In the genomic region with DNA sequence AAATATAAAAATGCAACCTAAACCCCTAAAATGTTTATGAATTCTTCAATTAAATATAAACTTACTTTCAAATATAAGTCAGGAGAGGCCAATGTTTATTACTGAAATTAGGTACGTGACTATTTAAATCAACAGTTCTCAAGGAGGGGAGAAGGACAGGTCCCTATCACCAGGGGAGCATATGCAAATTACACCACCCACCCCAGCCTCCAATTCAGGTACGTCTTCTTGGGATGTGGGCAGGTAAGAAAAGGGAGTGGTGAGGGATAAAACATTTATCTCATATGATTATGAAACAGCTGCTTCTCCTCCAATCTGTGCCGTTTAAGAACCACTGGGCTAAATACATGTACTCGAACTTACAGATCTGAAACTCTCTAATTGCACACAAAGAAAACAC, we compare ENCODE assay signal across 1 cellular context.
TF ChIP-seq lines count a peak whose summit lies in the region.

No MANE protein-coding gene starts in this region.

TF ChIP-seq in GM12878, 131 proteins besides CTCF, POLR2A, EP300 and RAD21:
- no peak for TF ChIP-seq TCF12 (IDR thresholded peaks at IDR 0.05; ENCODE audit: low read depth, low read length)
- TF ChIP-seq ZNF217 (IDR thresholded peaks at IDR 0.05) = peak; percentile 43; the same call in 1 of the 2 replicates
- TF ChIP-seq SPI1 (IDR thresholded peaks at IDR 0.05; ENCODE audit: borderline replicate concordance, insufficient read depth, low read depth, low read length) = peak; percentile 18; the same call in 1 of the 2 replicates
- peak; percentile 31; the same call in 1 of the 2 replicates for TF ChIP-seq MTA2 (IDR thresholded peaks at IDR 0.05; ENCODE audit: low read depth)
